In the genomic region with DNA sequence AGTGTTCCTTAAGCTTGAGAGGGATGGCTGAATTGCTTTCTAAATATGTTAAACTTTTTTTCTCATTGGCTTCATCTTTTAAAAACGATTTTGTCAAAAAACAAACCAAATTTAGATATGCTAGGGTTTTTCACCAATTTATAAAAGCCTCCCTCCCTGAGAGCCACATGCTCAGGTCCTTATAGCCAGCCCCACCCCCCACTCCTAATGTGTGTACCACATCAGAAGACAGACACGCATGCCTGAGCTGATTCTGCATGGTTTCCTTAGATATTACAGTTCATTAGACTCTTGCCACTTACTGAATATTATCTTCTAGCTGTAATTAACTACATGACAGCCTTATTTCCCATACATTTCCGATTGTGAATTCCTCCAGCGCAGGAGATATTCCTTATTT, we compare ENCODE assay signal across 8 cellular contexts. TPM values are rescaled to one million over a fixed set of nuclear protein-coding genes. Genes with fewer than 3 reads are reported as not detected.
DNase-seq lines count a peak whose midpoint lies in the region; ATAC-seq, FAIRE-seq and TF ChIP-seq lines count a peak whose summit lies in the region.

No MANE protein-coding gene starts in this region.

- ATAC-seq in HG03439 (IDR thresholded peaks at IDR 0.05; ENCODE audit: unreplicated experiment) = no peak

- H3K36me3 ChIP-seq in bronchial epithelial cell (ENCODE audit: control insufficient read depth, insufficient read depth, low read length) (no peaks in the 10 kb centered on the region), muscle layer of colon (ENCODE audit: insufficient read depth, low read length) (no peaks in the 10 kb centered on the region), testis (ENCODE audit: low read depth, missing control alignments) (no peaks in the 10 kb centered on the region)

- TF ChIP-seq CTCF in bronchial epithelial cell (IDR thresholded peaks at IDR 0.05; ENCODE audit: insufficient read depth, low read length, severe bottlenecking) = no peak
- no peak for TF ChIP-seq CTCF in testis (IDR thresholded peaks at IDR 0.05)

- FAIRE-seq in bronchial epithelial cell (lab: Jason Lieb, UNC) = no peak

- peak overlapping the region; percentile 72 for H3K9ac ChIP-seq in muscle layer of colon (ENCODE audit: low read length)

- H3K27ac ChIP-seq in muscle layer of colon (ENCODE audit: low read depth, low read length) (peak overlapping the region; percentile 98), testis (peak overlapping the region; percentile 99)

- DNase-seq in NCI-H1694 treated with DMSO at 0.1 percent for 48 hours (lab: John Stamatoyannopoulos, UW) (peak; percentile 4), NCI-H1694 (lab: John Stamatoyannopoulos, UW) (no peak), T follicular helper cell (ENCODE audit: low read depth) (peak; percentile 48), bronchial epithelial cell (ENCODE audit: low read depth) (peak; percentile 39), testis (peak; percentile 88), cerebellar nuclear complex (lab: John Stamatoyannopoulos, UW) (no peak)

- no peaks in the 10 kb centered on the region for H3K9me3 ChIP-seq in muscle layer of colon (ENCODE audit: low read length)
- H3K9me3 ChIP-seq in testis = no peaks in the 10 kb centered on the region

- TF ChIP-seq POLR2A in testis (IDR thresholded peaks at IDR 0.05) = no peak

- H3K27me3 ChIP-seq in bronchial epithelial cell (ENCODE audit: control insufficient read depth, insufficient read depth, low read length) = no peaks in the 10 kb centered on the region
- H3K27me3 ChIP-seq in muscle layer of colon (ENCODE audit: control insufficient read depth in 1 of 2, insufficient read depth in 2 of 2, low read length in 2 of 2) = no peaks in the 10 kb centered on the region
- no peaks in the 10 kb centered on the region for H3K27me3 ChIP-seq in testis

- WGBS in testis, 2 donors = 19 to 21% methylated on average over 4 of the region's 4 CpGs

- H3K4me3 ChIP-seq in bronchial epithelial cell (ENCODE audit: low read depth, low read length) = peak overlapping the region; percentile 79
- H3K4me3 ChIP-seq in muscle layer of colon (ENCODE audit: low read depth in 1 of 2, low read length in 2 of 2) = peak overlapping the region in 1 of 2 donors; percentile 81
- H3K4me3 ChIP-seq in testis = peak overlapping the region; percentile 96 to 98

- intact Hi-C loops in testis (cut with DNase I; ENCODE audit: low total_unique reads) = no loop called here

- peaks cover 39% of the 10 kb centered on the region for H3K4me1 ChIP-seq in muscle layer of colon (ENCODE audit: insufficient read depth, low read length)
- H3K4me1 ChIP-seq in testis = peaks cover 25% of the 10 kb centered on the region

RNA-seq across cellular contexts. Expression of a gene that starts 2.0 kb away (rescaled TPM):
- total RNA-seq in bronchial epithelial cell = 40.5 and 41.3 TPM in 2 replicates
- 100 to 1,000 TPM; 151 to 161 TPM for total RNA-seq in testis
- polyA plus RNA-seq in testis (ENCODE audit: insufficient read depth, low read depth, low replicate concordance) = 206 TPM

Comparison
In these comparisons a context has a peak if more than half of its experiments do, and no peak if none do; other contexts are left out.
1. DNase-seq: peak in NCI-H1694 treated with DMSO at 0.1 percent for 48 hours (single experiment), T follicular helper cell (single experiment), bronchial epithelial cell (single experiment) and testis (single experiment); none in NCI-H1694 (single experiment) and cerebellar nuclear complex (0 of 2).